ENCODE assay signal across 1 cellular context in the genomic region with DNA sequence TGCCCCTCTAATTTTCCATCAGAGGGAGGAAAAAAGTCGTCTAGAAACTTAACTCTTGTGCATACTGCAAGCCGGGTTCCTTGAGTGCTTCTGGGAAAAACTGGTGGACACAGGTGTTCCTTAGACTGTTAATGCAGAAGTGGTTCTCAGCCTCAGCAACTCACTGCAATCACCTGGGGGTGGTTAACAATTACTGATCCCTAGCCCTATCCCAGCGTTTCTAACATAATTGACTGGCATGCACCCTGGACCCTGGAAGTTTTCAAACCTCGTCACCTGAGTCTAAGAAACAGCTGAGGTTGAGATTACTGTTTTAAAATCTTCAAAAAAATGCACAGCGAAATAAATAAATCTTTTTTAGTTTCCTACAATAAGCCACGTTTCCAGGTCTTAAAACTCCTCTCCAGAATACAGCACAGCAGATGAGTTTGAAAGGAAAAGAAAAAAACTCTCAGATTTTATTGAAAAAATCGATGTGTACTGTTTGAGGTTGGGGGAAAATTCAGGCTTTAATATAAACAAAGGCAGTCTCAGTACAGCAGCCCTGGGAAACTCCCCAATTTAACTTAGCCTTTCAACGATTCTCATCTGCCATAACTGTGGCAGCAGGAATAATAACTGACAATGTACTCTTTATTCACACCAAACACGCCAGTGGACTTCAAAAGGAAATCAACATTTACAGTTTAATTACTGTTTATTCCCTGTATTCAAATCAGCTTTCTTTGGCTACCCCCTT.
TF ChIP-seq lines count a peak whose summit lies in the region.

No MANE protein-coding gene starts in this region.

TF ChIP-seq in IMR-90, 13 proteins besides CTCF, POLR2A, EP300 and RAD21:
- TF ChIP-seq MAZ (IDR thresholded peaks at IDR 0.05; ENCODE audit: borderline replicate concordance, low read depth, low read length) (no peak), SMC3 (IDR thresholded peaks at IDR 0.05; ENCODE audit: low read depth, low read length) (no peak)
